In the genomic region with DNA sequence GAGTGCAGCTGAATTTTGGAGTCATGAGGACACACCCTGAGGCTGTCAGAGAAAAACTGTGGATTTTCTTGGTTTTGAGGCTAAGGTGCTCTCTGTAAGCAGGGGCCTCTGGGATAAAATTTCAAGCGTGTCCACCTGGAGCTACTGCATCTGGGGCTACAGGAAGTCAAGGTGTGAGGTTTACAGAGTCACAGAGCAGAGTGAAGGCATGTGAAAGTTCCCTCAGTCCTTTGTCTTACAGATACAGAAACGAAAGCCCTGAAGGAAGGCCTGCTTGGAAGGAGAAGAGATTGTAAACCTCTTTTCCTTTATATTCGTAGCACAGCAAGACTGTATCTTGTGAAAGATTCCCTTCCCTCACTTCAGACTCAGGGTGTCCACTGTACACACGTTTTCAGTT, we compare ENCODE assay signal across 25 cellular contexts.
"Had no signal": no experiment of that assay in that cellular context is flagged by ENCODE, and none has a peak within 500 bp of the region (broad histone marks: within the 10 kb centered on the region; RNA-seq: fewer than 3 reads in every experiment).

No MANE protein-coding gene starts in this region.

- H3K4me1 ChIP-seq: ascending aorta, Peyer's patch, SJSA1 had no signal

- H3K4me3 ChIP-seq: ascending aorta, body of pancreas, Peyer's patch, SJSA1 had no signal

- H3K27me3 Mint-ChIP-seq: activated naive CD8-positive, alpha-beta T cell treated with anti-CD3 and anti-CD28 coated beads, Interleukin-2, amount 50 U/mL, for 24 hours had no signal

- H3K9me3 Mint-ChIP-seq: activated naive CD4-positive, alpha-beta T cell treated with anti-CD3 and anti-CD28 coated beads, Interleukin-2, amount 50 U/mL, for 72 hours; activated naive CD8-positive, alpha-beta T cell treated with anti-CD3 and anti-CD28 coated beads, Interleukin-2, amount 50 U/mL, for 24 hours; activated T-cell treated with anti-CD3 and anti-CD28 coated beads, Interleukin-2, amount 50 U/mL, for 4 hours; central memory CD8-positive, alpha-beta T cell; T-helper 2 cell treated with Interferon-gamma antibody and Interleukin-4, amounts not matched to agents 5 μg/mL and 100 μg/mL, for 36 hours had no signal

- H3K27ac Mint-ChIP-seq: activated CD8-positive, alpha-beta memory T cell treated with anti-CD3 and anti-CD28 coated beads, Interleukin-2, amount 10 ng/mL, durations not matched to agents 7 days and 5 days; activated naive CD4-positive, alpha-beta T cell treated with anti-CD3 and anti-CD28 coated beads, Interleukin-2, amount 50 U/mL, for 72 hours; activated naive CD8-positive, alpha-beta T cell treated with anti-CD3 and anti-CD28 coated beads, Interleukin-2, amount 50 U/mL, for 24 hours; T-helper 2 cell treated with Interferon-gamma antibody and Interleukin-4, amounts not matched to agents 5 μg/mL and 100 μg/mL, for 36 hours had no signal

- H3K4me1 Mint-ChIP-seq: activated CD8-positive, alpha-beta memory T cell treated with anti-CD3 and anti-CD28 coated beads, Interleukin-2, amount 10 ng/mL, durations not matched to agents 7 days and 5 days; activated naive CD8-positive, alpha-beta T cell treated with anti-CD3 and anti-CD28 coated beads, Interleukin-2, amount 50 U/mL, for 24 hours; central memory CD8-positive, alpha-beta T cell had no signal

- H3K36me3 Mint-ChIP-seq: activated CD8-positive, alpha-beta memory T cell treated with anti-CD3 and anti-CD28 coated beads, Interleukin-2, amount 10 ng/mL, durations not matched to agents 7 days and 5 days; activated naive CD4-positive, alpha-beta T cell treated with anti-CD3 and anti-CD28 coated beads, Interleukin-2, amount 50 U/mL, for 72 hours had no signal

- H3K4me3 Mint-ChIP-seq: activated CD8-positive, alpha-beta memory T cell treated with anti-CD3 and anti-CD28 coated beads, Interleukin-2, amount 10 ng/mL, durations not matched to agents 7 days and 5 days; activated naive CD8-positive, alpha-beta T cell treated with anti-CD3 and anti-CD28 coated beads, Interleukin-2, amount 50 U/mL, for 24 hours; activated T-cell treated with anti-CD3 and anti-CD28 coated beads, Interleukin-2, amount 50 U/mL, for 4 hours; central memory CD8-positive, alpha-beta T cell; T-helper 2 cell treated with Interferon-gamma antibody and Interleukin-4, amounts not matched to agents 5 μg/mL and 100 μg/mL, for 36 hours had no signal

- ATAC-seq: activated CD4-positive, CD25-positive, alpha-beta regulatory T cell treated with anti-CD3 and anti-CD28 coated beads, Interleukin-2, amount 50 U/mL, for 24 hours; activated CD8-positive, alpha-beta memory T cell treated with anti-CD3 and anti-CD28 coated beads, Interleukin-2, amount 10 ng/mL, durations not matched to agents 7 days and 5 days; activated naive CD4-positive, alpha-beta T cell treated with anti-CD3 and anti-CD28 coated beads, Interleukin-2, amount 50 U/mL, for 72 hours; activated naive CD8-positive, alpha-beta T cell treated with anti-CD3 and anti-CD28 coated beads, Interleukin-2, amount 50 U/mL, for 24 hours; activated T-cell treated with anti-CD3 and anti-CD28 coated beads, Interleukin-2, amount 50 U/mL, for 4 hours; body of pancreas had no signal

- H3K36me3 ChIP-seq: ascending aorta, Peyer's patch, SJSA1, WERI-Rb-1 had no signal

- DNase-seq: activated CD4-positive, alpha-beta T cell treated with anti-CD3 and anti-CD28 coated beads for 48 hours; activated CD4-positive, alpha-beta T cell treated with anti-CD3 and anti-CD28 coated beads, Interleukin-2, amount 50 U/mL, for 48 hours; activated CD8-positive, alpha-beta memory T cell treated with anti-CD3 and anti-CD28 coated beads, Interleukin-2, amount 10 ng/mL, durations not matched to agents 7 days and 5 days; activated effector memory CD4-positive, alpha-beta T cell treated with anti-CD3 and anti-CD28 coated beads, Interleukin-2, amount 50 U/mL, for 16 hours; activated naive CD4-positive, alpha-beta T cell treated with Interleukin-2 at 50 U/mL for 16 hours; activated naive CD8-positive, alpha-beta T cell treated with anti-CD3 and anti-CD28 coated beads, Interleukin-2, amount 50 U/mL, for 24 hours; activated T-cell treated with anti-CD3 and anti-CD28 coated beads, Interleukin-2, amount 50 U/mL, for 4 hours; body of pancreas; NCI-H1048; NCI-H146; NCI-H187 treated with DMSO at 0.1 percent for 48 hours; NCI-H2081 treated with DMSO at 0.1 percent for 48 hours; NCI-H446; NCI-H524; Right ventricle myocardium superior; SW 1271; WERI-Rb-1 had no signal

- H3K27me3 ChIP-seq: ascending aorta, body of pancreas, Peyer's patch, SJSA1 had no signal

- H3K9me3 ChIP-seq: ascending aorta, body of pancreas, Peyer's patch, SJSA1 had no signal

- H3K27ac ChIP-seq: ascending aorta, body of pancreas, Peyer's patch, RWPE1, SJSA1, WERI-Rb-1 had no signal
